In the genomic region with DNA sequence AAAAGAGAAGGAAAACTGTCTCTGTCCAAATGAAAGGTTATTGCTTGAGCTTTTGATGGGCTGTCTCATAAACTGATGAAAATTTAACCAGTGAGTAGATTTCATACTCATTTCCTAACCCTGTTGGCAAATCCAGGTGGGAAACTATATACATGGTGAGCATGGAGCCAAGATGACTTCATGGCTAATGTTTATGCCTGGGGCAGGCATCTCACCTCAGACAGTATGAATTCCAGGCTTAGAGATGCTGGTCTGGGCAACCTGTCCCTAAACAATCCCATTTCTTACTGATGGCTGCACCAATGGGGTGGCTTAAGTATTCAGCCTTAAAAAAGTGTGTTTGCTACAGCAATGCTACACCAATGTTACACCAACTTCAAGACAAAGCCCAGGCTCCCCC, we compare ENCODE assay signal across 22 cellular contexts.
"Had no signal": no experiment of that assay in that cellular context is flagged by ENCODE, and none has a peak within 500 bp of the region (broad histone marks: within the 10 kb centered on the region; RNA-seq: fewer than 3 reads in every experiment).

No MANE protein-coding gene starts in this region.

- ATAC-seq: activated naive CD8-positive, alpha-beta T cell treated with anti-CD3 and anti-CD28 coated beads, Interleukin-2, amount 50 U/mL, for 24 hours; esophagus mucosa; left ventricle myocardium superior; natural killer cell treated with Interleukin-12 subunit alpha and Interleukin-12 subunit beta and Interleukin-15 and Interleukin-18, amount 100 ng/mL, for 72 hours had no signal

- H3K4me2 ChIP-seq: hepatocyte had no signal

- H3K4me1 ChIP-seq: testis, vagina had no signal

- H3K79me2 ChIP-seq: hepatocyte had no signal

- H2AFZ ChIP-seq: hepatocyte had no signal

- H3K4me3 ChIP-seq: hepatocyte, spleen, testis, vagina had no signal

- DNase-seq: activated CD4-positive, alpha-beta memory T cell treated with anti-CD3 and anti-CD28 coated beads, Interleukin-2, amount 10 ng/mL, durations not matched to agents 7 days and 5 days; activated CD4-positive, alpha-beta T cell treated with anti-CD3 and anti-CD28 coated beads, Interleukin-2, amount 10 ng/mL, durations not matched to agents 24 days and 14 days; activated CD4-positive, CD25-positive, alpha-beta regulatory T cell; activated effector memory CD4-positive, alpha-beta T cell treated with anti-CD3 and anti-CD28 coated beads, Interleukin-2, amount 50 U/mL, for 16 hours; activated naive CD4-positive, alpha-beta T cell treated with anti-CD3 and anti-CD28 coated beads, Interleukin-2, amount 50 U/mL, for 16 hours; activated naive CD8-positive, alpha-beta T cell treated with anti-CD3 and anti-CD28 coated beads, Interleukin-2, amount 50 U/mL, for 24 hours; dermis blood vessel endothelial cell; effector CD8-positive, alpha-beta T cell; foreskin melanocyte; immature natural killer cell; left ventricle myocardium superior; midbrain; retina; spleen; stimulated activated CD4-positive, alpha-beta T cell treated with anti-CD3 and anti-CD28 coated beads, Interleukin-4, amount 100 ng/mL, for 1 hour; stimulated activated naive CD4-positive, alpha-beta T cell; T1000; testis had no signal

- H3K27me3 ChIP-seq: hepatocyte, spleen, testis, vagina had no signal

- H3K9me3 ChIP-seq: spleen, testis, vagina had no signal

- H3K27ac ChIP-seq: hepatocyte, spleen, testis, vagina had no signal
